Comparison of ENCODE assay signal across 15 cellular contexts in genomic region chr12:95641299-95641947, GRCh38.
A peak's percentile ranks its signal among the peaks of the same experiment; 100 is the strongest.
DNase-seq lines count a peak whose midpoint lies in the region; ATAC-seq, FAIRE-seq and TF ChIP-seq lines count a peak whose summit lies in the region.
"Had no signal": no experiment of that assay in that cellular context is flagged by ENCODE, and none has a peak within 500 bp of the region (broad histone marks: within the 10 kb centered on the region; RNA-seq: fewer than 3 reads in every experiment).

No MANE protein-coding gene starts in this region.

- no peak overlapping the region for H2AFZ ChIP-seq in mesenchymal stem cell (ENCODE audit: low read depth, low read length)

- no peaks in the 10 kb centered on the region for H3K36me3 ChIP-seq in mesenchymal stem cell (ENCODE audit: control insufficient read depth in 1 of 2, insufficient read depth in 2 of 2, low read depth in 1 of 2, low read length in 2 of 2)
- H3K36me3 ChIP-seq in small intestine (ENCODE audit: control insufficient read depth in 2 of 2, insufficient read depth in 2 of 2, low read length in 2 of 2): no peaks in the 10 kb centered on the region
- H3K36me3 ChIP-seq: HAP-1 had no signal

- TF ChIP-seq POLR2A in GM12892 (IDR thresholded peaks at IDR 0.05; ENCODE audit: low read depth, low read length): no peak

- no peak overlapping the region for H2BK15ac ChIP-seq in mesenchymal stem cell (ENCODE audit: low read depth, poor library complexity, severe bottlenecking)

- peak; percentile 11 to 17 for DNase-seq in SHP77 (lab: John Stamatoyannopoulos, UW)
- no peak for DNase-seq in SHP77 treated with DMSO at 0.1 percent for 48 hours (lab: John Stamatoyannopoulos, UW)
- no peak for DNase-seq in stimulated activated naive CD8-positive, alpha-beta T cell treated with anti-CD3 and anti-CD28 coated beads, Interleukin-15, Interleukin-2, amounts not matched to agents 100 U/mL and 50 U/mL, for 24 hours
- DNase-seq in stimulated activated naive CD8-positive, alpha-beta T cell treated with anti-CD3 and anti-CD28 coated beads, Interleukin-15, amount 100 ng/mL, for 72 hours: no peak
- no peak for DNase-seq in mesenchymal stem cell
- DNase-seq in small intestine: peak; percentile 70
- DNase-seq in GM12892 (ENCODE audit: insufficient read length): no peak
- no peak for DNase-seq in activated naive CD8-positive, alpha-beta T cell treated with anti-CD3 and anti-CD28 coated beads, Interleukin-2, amount 50 U/mL, for 24 hours
- DNase-seq: ACHN; C1 segment of cervical spinal cord; Calu3; CD4-positive, alpha-beta T cell; DMS 273 treated with DMSO at 0.1 percent for 48 hours had no signal

- no peak overlapping the region for H3K27ac Mint-ChIP-seq in stimulated activated naive CD8-positive, alpha-beta T cell treated with anti-CD3 and anti-CD28 coated beads, Interleukin-15, amount 100 ng/mL, for 72 hours
- H3K27ac Mint-ChIP-seq in activated naive CD8-positive, alpha-beta T cell treated with anti-CD3 and anti-CD28 coated beads, Interleukin-2, amount 50 U/mL, for 24 hours: no peak overlapping the region
- H3K27ac Mint-ChIP-seq: CD4-positive, alpha-beta T cell had no signal

- no peak overlapping the region for H3K9ac ChIP-seq in mesenchymal stem cell (ENCODE audit: low read length)

- H3K4me3 Mint-ChIP-seq in stimulated activated naive CD8-positive, alpha-beta T cell treated with anti-CD3 and anti-CD28 coated beads, Interleukin-15, amount 100 ng/mL, for 72 hours: no peak overlapping the region
- no peak overlapping the region for H3K4me3 Mint-ChIP-seq in activated naive CD8-positive, alpha-beta T cell treated with anti-CD3 and anti-CD28 coated beads, Interleukin-2, amount 50 U/mL, for 24 hours
- H3K4me3 Mint-ChIP-seq: CD4-positive, alpha-beta T cell had no signal

- H3K36me3 Mint-ChIP-seq in activated naive CD8-positive, alpha-beta T cell treated with anti-CD3 and anti-CD28 coated beads, Interleukin-2, amount 50 U/mL, for 24 hours (ENCODE audit: low read depth): no peaks in the 10 kb centered on the region

- no peaks in the 10 kb centered on the region for H3K4me1 Mint-ChIP-seq in stimulated activated naive CD8-positive, alpha-beta T cell treated with anti-CD3 and anti-CD28 coated beads, Interleukin-15, amount 100 ng/mL, for 72 hours
- H3K4me1 Mint-ChIP-seq in activated naive CD8-positive, alpha-beta T cell treated with anti-CD3 and anti-CD28 coated beads, Interleukin-2, amount 50 U/mL, for 24 hours: peaks cover 2% of the 10 kb centered on the region

- no peak overlapping the region for H3K18ac ChIP-seq in mesenchymal stem cell (ENCODE audit: low read depth in 1 of 2, low read length in 2 of 2)

- H3K4me2 ChIP-seq in mesenchymal stem cell (ENCODE audit: low read length, poor library complexity, severe bottlenecking): no peak overlapping the region

- peak overlapping the region; percentile 50 for H2AK5ac ChIP-seq in mesenchymal stem cell (ENCODE audit: low read length, severe bottlenecking)

- no peak overlapping the region for H3K4ac ChIP-seq in mesenchymal stem cell (ENCODE audit: low read depth in 1 of 2, low read length in 2 of 2)

- H2BK120ac ChIP-seq in mesenchymal stem cell (ENCODE audit: low read depth, low read length): no peak overlapping the region

- H3K14ac ChIP-seq in mesenchymal stem cell (ENCODE audit: low read length in 2 of 2): no peak overlapping the region

- WGBS in mesenchymal stem cell: 88% methylated on average over 2 of the region's 3 CpGs
- 22 to 52% (median 34%) methylated on average over 3 of the region's 3 CpGs for WGBS in small intestine, 3 donors

- H3K9me3 ChIP-seq in mesenchymal stem cell (ENCODE audit: control insufficient read depth, low read length) (no peaks in the 10 kb centered on the region), small intestine (ENCODE audit: control insufficient read depth, low read depth) (no peaks in the 10 kb centered on the region)
- H3K9me3 ChIP-seq: HAP-1 had no signal

- no peak overlapping the region for H3K27ac ChIP-seq in mesenchymal stem cell (ENCODE audit: low read length, poor library complexity, severe bottlenecking)
- no peak overlapping the region for H3K27ac ChIP-seq in small intestine (ENCODE audit: low read depth in 1 of 2, low read length in 1 of 2)

- FAIRE-seq in small intestine (lab: Jason Lieb, UNC) (no peak), GM12892 (lab: Jason Lieb, UNC) (no peak)
- FAIRE-seq: H1 had no signal

- no peaks in the 10 kb centered on the region for H3K27me3 Mint-ChIP-seq in stimulated activated naive CD8-positive, alpha-beta T cell treated with anti-CD3 and anti-CD28 coated beads, Interleukin-15, amount 100 ng/mL, for 72 hours
- H3K27me3 Mint-ChIP-seq in activated naive CD8-positive, alpha-beta T cell treated with anti-CD3 and anti-CD28 coated beads, Interleukin-2, amount 50 U/mL, for 24 hours: no peaks in the 10 kb centered on the region

- ATAC-seq in stimulated activated naive CD8-positive, alpha-beta T cell treated with anti-CD3 and anti-CD28 coated beads, Interleukin-15, Interleukin-2, amounts not matched to agents 100 U/mL and 50 U/mL, for 24 hours: peak; percentile 9
- ATAC-seq in stimulated activated naive CD8-positive, alpha-beta T cell treated with anti-CD3 and anti-CD28 coated beads, Interleukin-15, amount 100 ng/mL, for 72 hours: no peak
- ATAC-seq in activated naive CD8-positive, alpha-beta T cell treated with anti-CD3 and anti-CD28 coated beads, Interleukin-2, amount 50 U/mL, for 24 hours: no peak

- H2BK12ac ChIP-seq in mesenchymal stem cell (ENCODE audit: low read length in 2 of 2): no peak overlapping the region

- H4K91ac ChIP-seq in mesenchymal stem cell (ENCODE audit: low read length): no peak overlapping the region

- no peak overlapping the region for H3K23ac ChIP-seq in mesenchymal stem cell (ENCODE audit: low read length in 2 of 2)

- peaks cover 0 to 18% of the 10 kb centered on the region in 2 experiments for H3K27me3 ChIP-seq in mesenchymal stem cell (ENCODE audit: control insufficient read depth in 1 of 2, insufficient read depth in 1 of 2, low read length in 2 of 2)
- H3K27me3 ChIP-seq in small intestine (ENCODE audit: control insufficient read depth in 2 of 2, insufficient read depth in 2 of 2, low read length in 2 of 2): no peaks in the 10 kb centered on the region

- H3K4me3 ChIP-seq in mesenchymal stem cell (ENCODE audit: insufficient read depth in 1 of 2, low read depth in 1 of 2, low read length in 2 of 2) (no peak overlapping the region), small intestine (ENCODE audit: low read depth in 1 of 2, low read length in 2 of 2) (no peak overlapping the region)
- H3K4me3 ChIP-seq: HAP-1 had no signal

- no peaks in the 10 kb centered on the region for H3K79me1 ChIP-seq in mesenchymal stem cell (replicated peaks; ENCODE audit: low read length, poor library complexity, severe bottlenecking)

- H2BK5ac ChIP-seq in mesenchymal stem cell (ENCODE audit: low read depth, low read length, poor library complexity, severe bottlenecking): no peak overlapping the region

- no peaks in the 10 kb centered on the region for H3K9me3 Mint-ChIP-seq in stimulated activated naive CD8-positive, alpha-beta T cell treated with anti-CD3 and anti-CD28 coated beads, Interleukin-15, amount 100 ng/mL, for 72 hours
- peaks cover 4% of the 10 kb centered on the region for H3K9me3 Mint-ChIP-seq in activated naive CD8-positive, alpha-beta T cell treated with anti-CD3 and anti-CD28 coated beads, Interleukin-2, amount 50 U/mL, for 24 hours
- H3K9me3 Mint-ChIP-seq: CD4-positive, alpha-beta T cell had no signal

- no peak overlapping the region for H4K8ac ChIP-seq in mesenchymal stem cell (ENCODE audit: low read length)

- H3K4me1 ChIP-seq in mesenchymal stem cell (ENCODE audit: control insufficient read depth, insufficient read depth, low read depth, low read length) (peaks cover 11% of the 10 kb centered on the region), small intestine (ENCODE audit: control insufficient read depth in 2 of 2, insufficient read depth in 1 of 2, low read depth in 1 of 2, low read length in 1 of 2) (peaks cover 2 to 5% of the 10 kb centered on the region in 2 donors)

Comparison
In these comparisons a context has a peak if more than half of its experiments do, and no peak if none do; other contexts are left out.
1. DNase-seq: peak in SHP77 (2 of 2) and small intestine (single experiment); none in SHP77 treated with DMSO at 0.1 percent for 48 hours (single experiment), stimulated activated naive CD8-positive, alpha-beta T cell treated with anti-CD3 and anti-CD28 coated beads, Interleukin-15, Interleukin-2, amounts not matched to agents 100 U/mL and 50 U/mL, for 24 hours (single experiment), stimulated activated naive CD8-positive, alpha-beta T cell treated with anti-CD3 and anti-CD28 coated beads, Interleukin-15, amount 100 ng/mL, for 72 hours (0 of 2), mesenchymal stem cell (single experiment), GM12892 (single experiment) and activated naive CD8-positive, alpha-beta T cell treated with anti-CD3 and anti-CD28 coated beads, Interleukin-2, amount 50 U/mL, for 24 hours (single experiment).